ENCODE assay signal across 8 cellular contexts in the genomic region with DNA sequence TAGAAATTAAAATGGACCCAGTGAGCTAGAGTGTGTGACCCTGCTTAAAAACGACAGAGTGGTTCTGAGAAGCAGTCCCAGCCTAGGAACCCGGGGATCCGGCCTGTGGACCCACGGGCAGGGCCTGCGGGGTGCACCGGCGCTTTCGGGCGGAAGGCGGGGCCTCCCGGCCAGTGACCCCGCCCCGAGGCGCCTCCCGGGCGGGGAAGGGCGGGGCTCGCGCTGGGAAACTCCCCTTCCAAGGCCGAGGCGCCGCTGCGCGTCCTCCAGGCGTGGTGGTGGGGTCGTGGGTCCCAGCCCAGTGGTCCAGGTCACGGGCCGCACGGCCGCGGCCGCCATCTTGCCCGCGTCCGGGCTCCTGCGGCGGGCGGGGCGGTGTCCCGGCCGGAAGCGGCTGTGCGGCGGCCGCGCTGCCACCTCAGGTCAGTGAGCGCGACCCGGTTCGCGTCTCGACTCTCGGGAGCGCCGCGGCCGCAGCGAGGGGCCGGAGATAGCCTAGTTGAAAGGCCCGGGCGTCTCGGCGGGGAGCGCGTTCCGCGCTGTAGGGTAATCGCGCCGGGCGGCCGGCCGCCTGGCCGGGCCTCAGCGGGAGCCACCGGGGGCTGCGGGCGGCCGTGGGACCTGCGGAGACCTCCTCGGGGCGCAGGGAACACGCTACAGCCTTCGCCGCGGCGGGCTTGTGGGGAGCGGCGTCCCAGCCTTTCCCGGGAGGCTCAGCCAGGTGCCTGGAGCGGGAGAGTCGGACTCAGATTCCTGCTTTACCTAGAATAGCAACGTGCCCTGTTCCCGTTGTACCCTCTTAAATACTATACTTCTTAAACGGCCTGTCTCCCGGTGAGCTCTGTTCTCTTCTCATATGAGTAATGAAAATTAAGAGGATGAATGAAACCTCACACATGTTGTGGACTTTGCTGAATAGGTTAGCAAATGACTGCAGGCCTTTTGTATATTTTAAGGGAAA. TPM values are rescaled to one million over a fixed set of nuclear protein-coding genes. Genes with fewer than 3 reads are reported as not detected.
DNase-seq lines count a peak whose midpoint lies in the region; ATAC-seq and TF ChIP-seq lines count a peak whose summit lies in the region.

A gene (plus strand): TSS at position 234 of the 961 bp plus-strand sequence. CDS start 5,592 bp downstream, outside the sequence.

- H3K36me3 ChIP-seq in SK-N-SH (replicated peaks in 1 of 2; ENCODE audit: control insufficient read depth in 1 of 2, insufficient read depth in 2 of 2, low read length in 1 of 2) (peaks cover 6 to 33% of the 10 kb centered on the region in 2 experiments), gastroesophageal sphincter (no peaks in the 10 kb centered on the region)

- peak within 1 kb of the TSS; percentile 89 for H2AFZ ChIP-seq in SK-N-SH (ENCODE audit: low read depth)

- no peaks in the 10 kb centered on the region for H3K9me3 ChIP-seq in SK-N-SH
- no peaks in the 10 kb centered on the region for H3K9me3 ChIP-seq in gastroesophageal sphincter

- peak in 1 of 2 experiments; percentile 12; a peak in 1 of 4 replicates for TF ChIP-seq EP300 in SK-N-SH (IDR thresholded peaks at IDR 0.05; ENCODE audit: borderline replicate concordance in 1 of 2, low read depth in 1 of 2, low read length in 1 of 2)
- no peak for TF ChIP-seq EP300 in gastroesophageal sphincter (IDR thresholded peaks at IDR 0.05)

- peak within 1 kb of the TSS; percentile 85 for H3K9ac ChIP-seq in SK-N-SH

- peak within 1 kb of the TSS; percentile 77 for H3K4me2 ChIP-seq in SK-N-SH

- TF ChIP-seq RAD21 in SK-N-SH (IDR thresholded peaks at IDR 0.05; ENCODE audit: low read length): no peak

- peak within 1 kb of the TSS; percentile 70 to 92 for H3K27ac ChIP-seq in SK-N-SH (ENCODE audit: low read depth in 2 of 2, low read length in 1 of 2)
- peak within 1 kb of the TSS; percentile 88 to 98 (median 95) for H3K27ac ChIP-seq in gastroesophageal sphincter

- peaks cover 22% of the 10 kb centered on the region for H3F3A ChIP-seq in SK-N-SH (replicated peaks; ENCODE audit: insufficient read depth)

- peaks cover 37% of the 10 kb centered on the region for H3K4me1 Mint-ChIP-seq in activated naive CD4-positive, alpha-beta T cell treated with anti-CD3 and anti-CD28 coated beads, Interleukin-2, amount 10 ng/mL, durations not matched to agents 7 days and 5 days

- ATAC-seq in GM21717 (IDR thresholded peaks at IDR 0.05; ENCODE audit: unreplicated experiment): peak; percentile 74
- ATAC-seq in gastroesophageal sphincter: peak; percentile 94

- H3K79me2 ChIP-seq in SK-N-SH (ENCODE audit: insufficient read depth): peaks cover 47% of the 10 kb centered on the region

- H3K4me1 ChIP-seq in SK-N-SH (ENCODE audit: control insufficient read depth in 1 of 2, insufficient read depth in 2 of 2, low read depth in 1 of 2, low read length in 1 of 2) (peaks cover 16 to 21% of the 10 kb centered on the region in 2 experiments; a peak in 3 of 4 replicates), gastroesophageal sphincter (peaks cover 10 to 33% (median 11%) of the 10 kb centered on the region in 3 donors)

- 1% methylated on average over 39 of the region's 96 CpGs for WGBS in SK-N-SH (ENCODE audit: low lambda C conversion rate)
- WGBS in gastroesophageal sphincter (ENCODE audit: low coverage in 1 of 2), 2 donors: 0% methylated on average over 1 to 7 of the region's 96 CpGs

- H3K36me3 Mint-ChIP-seq in activated naive CD4-positive, alpha-beta T cell treated with anti-CD3 and anti-CD28 coated beads, Interleukin-2, amount 10 ng/mL, durations not matched to agents 7 days and 5 days: peaks cover 27% of the 10 kb centered on the region

- H4K20me1 ChIP-seq in SK-N-SH (ENCODE audit: insufficient read depth): no peaks in the 10 kb centered on the region

- H3K27ac Mint-ChIP-seq in activated naive CD4-positive, alpha-beta T cell treated with anti-CD3 and anti-CD28 coated beads, Interleukin-2, amount 10 ng/mL, durations not matched to agents 7 days and 5 days: peak within 1 kb of the TSS; percentile 89

- peak; percentile 80 to 82 for TF ChIP-seq POLR2A in gastroesophageal sphincter (IDR thresholded peaks at IDR 0.05)

- no peaks in the 10 kb centered on the region for H3K27me3 Mint-ChIP-seq in activated naive CD4-positive, alpha-beta T cell treated with anti-CD3 and anti-CD28 coated beads, Interleukin-2, amount 10 ng/mL, durations not matched to agents 7 days and 5 days

- no peaks in the 10 kb centered on the region for H3K9me2 ChIP-seq in SK-N-SH

- H3K27me3 ChIP-seq in SK-N-SH (ENCODE audit: insufficient read depth) (no peaks in the 10 kb centered on the region), gastroesophageal sphincter (no peaks in the 10 kb centered on the region)

- DNase-seq in EL (peak; percentile 85), SK-N-SH (peak; percentile 100), nucleus accumbens (lab: John Stamatoyannopoulos, UW) (peak in 55 of 56 donors; percentile 29 to 88 (median 73)), superior temporal gyrus (ENCODE audit: extremely low spot score) (peak; percentile 74)
- DNase-seq in Jurkat, Clone E6-1 (ENCODE audit: low read depth, low spot score): peak; percentile 42
- peak; percentile 84 for DNase-seq in activated naive CD4-positive, alpha-beta T cell treated with anti-CD3 and anti-CD28 coated beads, Interleukin-2, amount 10 ng/mL, durations not matched to agents 7 days and 5 days

- H3K4me3 Mint-ChIP-seq in activated naive CD4-positive, alpha-beta T cell treated with anti-CD3 and anti-CD28 coated beads, Interleukin-2, amount 10 ng/mL, durations not matched to agents 7 days and 5 days: peak within 1 kb of the TSS; percentile 82

- CTCF ChIA-PET in SK-N-SH (lab: Yijun Ruan, JAX): interaction anchor here (1.2 to 1.9 kb wide), 2 partner anchors 25 to 143 kb away, joined by 3 to 4 read pairs; no protein-coding TSS in a partner anchor
- CTCF ChIA-PET in activated naive CD4-positive, alpha-beta T cell treated with anti-CD3 and anti-CD28 coated beads, Interleukin-2, amount 10 ng/mL, durations not matched to agents 7 days and 5 days (lab: Charles Lee): interaction anchor here (0.7 to 1.2 kb wide), 2 partner anchors 464 to 467 kb away, joined by 3 read pairs; no protein-coding TSS in a partner anchor

- no peaks in the 10 kb centered on the region for H3K9me3 Mint-ChIP-seq in activated naive CD4-positive, alpha-beta T cell treated with anti-CD3 and anti-CD28 coated beads, Interleukin-2, amount 10 ng/mL, durations not matched to agents 7 days and 5 days

- TF ChIP-seq CTCF in SK-N-SH (IDR thresholded peaks at IDR 0.05): no peak
- TF ChIP-seq CTCF in gastroesophageal sphincter (IDR thresholded peaks at IDR 0.05): peak in 1 of 4 experiments; percentile 5

- POLR2A ChIA-PET in SK-N-SH (lab: Yijun Ruan, JAX): no interaction called here

- peak within 1 kb of the TSS; percentile 76 for H3K4me3 ChIP-seq in Jurkat, Clone E6-1 (ENCODE audit: low read length)
- peak within 1 kb of the TSS; percentile 86 to 94 for H3K4me3 ChIP-seq in SK-N-SH (ENCODE audit: low read depth in 2 of 2, low read length in 1 of 2)
- peak within 1 kb of the TSS; percentile 77 to 95 for H3K4me3 ChIP-seq in gastroesophageal sphincter

TF ChIP-seq in SK-N-SH, 30 proteins besides CTCF, POLR2A, EP300 and RAD21 (continues in another document):
- TF ChIP-seq TAF1 (IDR thresholded peaks at IDR 0.05; ENCODE audit: borderline replicate concordance, low read depth, low read length) (peak; percentile 81), NRF1 (IDR thresholded peaks at IDR 0.05; ENCODE audit: low read depth, low read length) (peak; percentile 24; the same call in 1 of the 2 replicates), SIN3A (IDR thresholded peaks at IDR 0.05; ENCODE audit: borderline replicate concordance, low read depth, low read length) (peak; percentile 45; the same call in 1 of the 2 replicates), MXI1 (IDR thresholded peaks at IDR 0.05; ENCODE audit: low read depth, low read length) (peak; percentile 83), MEF2A (IDR thresholded peaks at IDR 0.05; ENCODE audit: borderline replicate concordance, low read depth) (no peak), NFIC (IDR thresholded peaks at IDR 0.05; ENCODE audit: borderline replicate concordance) (no peak), RCOR1 (IDR thresholded peaks at IDR 0.05; ENCODE audit: low read length) (0 out of 2 replicates have a peak, but pooled peaks have one; percentile 25), RFX5 (IDR thresholded peaks at IDR 0.05; ENCODE audit: low read length) (no peak), FOXJ3 (CRISPR knock-in tag; IDR thresholded peaks at IDR 0.05) (no peak), POLR2AphosphoS5 (IDR thresholded peaks at IDR 0.05; ENCODE audit: low read depth, low read length) (peak; percentile 77), TCF12 (IDR thresholded peaks at IDR 0.05) (no peak), GABPA (IDR thresholded peaks at IDR 0.05; ENCODE audit: low read depth) (no peak; the same call in 1 of the 2 replicates), FOXM1 (IDR thresholded peaks at IDR 0.05; ENCODE audit: low read depth) (no peak)
- TF ChIP-seq, protein P1, sequence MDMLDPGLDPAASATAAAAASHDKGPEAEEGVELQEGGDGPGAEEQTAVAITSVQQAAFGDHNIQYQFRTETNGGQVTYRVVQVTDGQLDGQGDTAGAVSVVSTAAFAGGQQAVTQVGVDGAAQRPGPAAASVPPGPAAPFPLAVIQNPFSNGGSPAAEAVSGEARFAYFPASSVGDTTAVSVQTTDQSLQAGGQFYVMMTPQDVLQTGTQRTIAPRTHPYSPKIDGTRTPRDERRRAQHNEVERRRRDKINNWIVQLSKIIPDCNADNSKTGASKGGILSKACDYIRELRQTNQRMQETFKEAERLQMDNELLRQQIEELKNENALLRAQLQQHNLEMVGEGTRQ (IDR thresholded peaks at IDR 0.05; ENCODE audit: borderline replicate concordance, low read depth, low read length): no peak
- TF ChIP-seq, protein P2, sequence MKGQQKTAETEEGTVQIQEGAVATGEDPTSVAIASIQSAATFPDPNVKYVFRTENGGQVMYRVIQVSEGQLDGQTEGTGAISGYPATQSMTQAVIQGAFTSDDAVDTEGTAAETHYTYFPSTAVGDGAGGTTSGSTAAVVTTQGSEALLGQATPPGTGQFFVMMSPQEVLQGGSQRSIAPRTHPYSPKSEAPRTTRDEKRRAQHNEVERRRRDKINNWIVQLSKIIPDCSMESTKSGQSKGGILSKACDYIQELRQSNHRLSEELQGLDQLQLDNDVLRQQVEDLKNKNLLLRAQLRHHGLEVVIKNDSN (IDR thresholded peaks at IDR 0.05; ENCODE audit: borderline replicate concordance, low read depth): no peak

RNA-seq across cellular contexts. Expression of the gene that starts here (rescaled TPM):
- 19.3 TPM for polyA plus RNA-seq in Jurkat, Clone E6-1 (2012; ENCODE audit: insufficient read depth, insufficient read length)
- 16.4 and 21.9 TPM in 2 replicates for polyA plus RNA-seq in SK-N-SH (2012; rRNA removed)
- polyA plus RNA-seq in SK-N-SH (2012; cell fraction: cytosol; rRNA removed): 22.1 and 23.9 TPM in 2 replicates
- polyA plus RNA-seq in SK-N-SH (2012; cell fraction: nucleus; rRNA removed): 21.1 and 31.7 TPM in 2 replicates
- total RNA-seq in gastroesophageal sphincter: 10 to 100 TPM; 24.2 to 40.3 (median 31.5) TPM

Comparison
In these comparisons a context has a peak if more than half of its experiments do, and no peak if none do; other contexts are left out.
1. Peak in every context shown above with its lines: DNase-seq, ATAC-seq, H3K4me3 ChIP-seq and H3K27ac ChIP-seq.
2. DNase-seq: peak in every context shown above with its lines; median percentile 100 in SK-N-SH; 85 in EL; 84 in activated naive CD4-positive, alpha-beta T cell treated with anti-CD3 and anti-CD28 coated beads, Interleukin-2, amount 10 ng/mL, durations not matched to agents 7 days and 5 days; 74 in superior temporal gyrus; 73 in nucleus accumbens; 42 in Jurkat, Clone E6-1.